ENCODE assay signal across 2 cellular contexts in the genomic region with DNA sequence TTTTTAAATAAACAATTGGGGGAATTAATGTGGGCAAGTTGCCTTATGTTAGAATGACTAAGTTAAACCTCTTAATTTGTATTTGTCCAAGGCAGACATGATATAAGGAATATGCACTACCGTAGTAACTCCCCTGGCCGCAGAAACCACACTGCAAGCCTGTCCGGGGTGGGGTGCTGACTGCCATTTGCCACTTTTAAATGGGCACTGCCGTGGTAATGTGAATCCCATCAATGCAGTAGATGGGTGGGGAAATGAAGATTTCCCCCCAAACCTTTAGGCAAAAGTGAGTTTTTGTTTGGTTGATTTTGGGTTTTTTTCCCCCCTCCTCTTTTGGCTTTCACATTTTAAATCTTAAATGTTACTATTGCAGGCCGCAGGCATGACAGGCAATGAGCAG.
A peak's percentile ranks its signal among the peaks of the same experiment; 100 is the strongest.
TF ChIP-seq lines count a peak whose summit lies in the region.

No MANE protein-coding gene starts in this region.

TF ChIP-seq in HepG2, 621 proteins besides CTCF, POLR2A, EP300 and RAD21:
- TF ChIP-seq ZNF572 (CRISPR knock-in tag; IDR thresholded peaks at IDR 0.05), result no peak
- peak; percentile 95 for TF ChIP-seq RBM22 (optimal IDR thresholded peaks at IDR 0.05; ENCODE audit: low read length)

TF ChIP-seq in GM12878, 131 proteins besides CTCF, POLR2A, EP300 and RAD21:
- no peak for TF ChIP-seq ATF7 (IDR thresholded peaks at IDR 0.05; ENCODE audit: low read depth)
- no peak for TF ChIP-seq NR2C1 (IDR thresholded peaks at IDR 0.05)
